Comparison of ENCODE assay signal across 1 cellular context in genomic region chr2:32627901-32628645, GRCh38.
A peak's percentile ranks its signal among the peaks of the same experiment; 100 is the strongest.
TF ChIP-seq lines count a peak whose summit lies in the region.

Gene TTC27 (plus strand): TSS chr2:32628050. CDS start chr2:32628293, 243 bp downstream.

TF ChIP-seq in HepG2, 621 proteins besides CTCF, POLR2A, EP300 and RAD21 (continued from another document and continues in another):
- TF ChIP-seq TFDP1 (CRISPR knock-in tag; IDR thresholded peaks at IDR 0.05; ENCODE audit: borderline replicate concordance) (peak; percentile 38; the same call in 1 of the 2 replicates), PHF21A (CRISPR knock-in tag; IDR thresholded peaks at IDR 0.05) (peak; percentile 65; the same call in 1 of the 2 replicates), MBD4 (IDR thresholded peaks at IDR 0.05; ENCODE audit: borderline replicate concordance, low read length) (no peak), ZSCAN29 (CRISPR knock-in tag; conservative IDR thresholded peaks at IDR 0.05) (no peak), AGO2 (optimal IDR thresholded peaks at IDR 0.05; ENCODE audit: low read depth, low read length) (peak; percentile 25), NFE2L1 (CRISPR knock-in tag; IDR thresholded peaks at IDR 0.05; ENCODE audit: borderline replicate concordance) (no peak), LRRFIP1 (CRISPR knock-in tag; conservative IDR thresholded peaks at IDR 0.05) (no peak), ZBTB7B (CRISPR knock-in tag; IDR thresholded peaks at IDR 0.05) (peak; percentile 75; the same call in 1 of the 2 replicates), ONECUT2 (CRISPR knock-in tag; IDR thresholded peaks at IDR 0.05) (no peak), MXI1 (IDR thresholded peaks at IDR 0.05; ENCODE audit: borderline replicate concordance, low read depth, low read length) (peak; percentile 100), CSRNP2 (CRISPR knock-in tag; conservative IDR thresholded peaks at IDR 0.05; ENCODE audit: low read depth) (no peak), MAX (IDR thresholded peaks at IDR 0.05) (peak; percentile 99), FOSL1 (CRISPR knock-in tag; IDR thresholded peaks at IDR 0.05; ENCODE audit: borderline replicate concordance) (no peak), KLF16 (CRISPR knock-in tag; IDR thresholded peaks at IDR 0.05) (peak in 1 of 2 experiments; percentile 83; a peak in 1 of 4 replicates), SPEN (CRISPR knock-in tag; IDR thresholded peaks at IDR 0.05; ENCODE audit: low read depth) (peak; percentile 44; the same call in 1 of the 2 replicates), NR2F6 (IDR thresholded peaks at IDR 0.05) (no peak), NR2F6 (CRISPR knock-in tag; IDR thresholded peaks at IDR 0.05) (no peak), ZNF383 (CRISPR knock-in tag; IDR thresholded peaks at IDR 0.05; ENCODE audit: borderline replicate concordance) (no peak), FOXA1 (IDR thresholded peaks at IDR 0.05) (no peak), FOXA1 (CRISPR knock-in tag; IDR thresholded peaks at IDR 0.05) (no peak; the same call in 1 of the 2 replicates), DBP (CRISPR knock-in tag; IDR thresholded peaks at IDR 0.05; ENCODE audit: not compliant biosample characterization) (peak; percentile 30), MEF2D (CRISPR knock-in tag; IDR thresholded peaks at IDR 0.05) (no peak; the same call in 1 of the 2 replicates), FOXP4 (CRISPR knock-in tag; IDR thresholded peaks at IDR 0.05) (no peak), REST (IDR thresholded peaks at IDR 0.05; ENCODE audit: borderline replicate concordance in 1 of 2, low read depth in 1 of 2, low read length in 2 of 2) (no peak), RXRA (CRISPR knock-in tag; IDR thresholded peaks at IDR 0.05) (peak; percentile 79; the same call in 1 of the 2 replicates), SRSF9 (IDR thresholded peaks at IDR 0.05; ENCODE audit: borderline replicate concordance, insufficient read depth, low read depth, low read length, poor library complexity, severe bottlenecking) (no peak), MTERF4 (CRISPR knock-in tag; IDR thresholded peaks at IDR 0.05) (no peak), ZSCAN5A (CRISPR knock-in tag; IDR thresholded peaks at IDR 0.05; ENCODE audit: borderline replicate concordance) (no peak), ZFP36 (IDR thresholded peaks at IDR 0.05; ENCODE audit: borderline replicate concordance, low read depth, low read length, partially characterized antibody) (no peak), SMARCE1 (IDR thresholded peaks at IDR 0.05; ENCODE audit: borderline replicate concordance) (no peak), ZBTB14 (CRISPR knock-in tag; IDR thresholded peaks at IDR 0.05) (no peak), MAF1 (CRISPR knock-in tag; IDR thresholded peaks at IDR 0.05; ENCODE audit: borderline replicate concordance) (no peak; the same call in 1 of the 2 replicates), ZBTB3 (CRISPR knock-in tag; IDR thresholded peaks at IDR 0.05; ENCODE audit: borderline replicate concordance, low read depth) (no peak), ZNF749 (CRISPR knock-in tag; IDR thresholded peaks at IDR 0.05; ENCODE audit: borderline replicate concordance) (no peak), NCOR1 (IDR thresholded peaks at IDR 0.05; ENCODE audit: borderline replicate concordance, low read length) (no peak), XBP1 (CRISPR knock-in tag; IDR thresholded peaks at IDR 0.05) (no peak), TAF15 (IDR thresholded peaks at IDR 0.05; ENCODE audit: low read depth, low read length, poor library complexity, severe bottlenecking) (no peak), ZNF230 (CRISPR knock-in tag; IDR thresholded peaks at IDR 0.05) (peak; percentile 75; the same call in 1 of the 2 replicates), GTF3A (CRISPR knock-in tag; conservative IDR thresholded peaks at IDR 0.05) (no peak), CAMTA2 (CRISPR knock-in tag; IDR thresholded peaks at IDR 0.05; ENCODE audit: borderline replicate concordance) (no peak), IKZF1 (IDR thresholded peaks at IDR 0.05) (no peak), SIX4 (CRISPR knock-in tag; IDR thresholded peaks at IDR 0.05) (peak; percentile 10; the same call in 1 of the 2 replicates), ZNF549 (CRISPR knock-in tag; IDR thresholded peaks at IDR 0.05) (no peak), TFDP2 (CRISPR knock-in tag; IDR thresholded peaks at IDR 0.05) (peak; percentile 42; the same call in 1 of the 2 replicates), U2AF1 (optimal IDR thresholded peaks at IDR 0.05; ENCODE audit: low read depth, low read length) (peak; percentile 68), ZFP62 (CRISPR knock-in tag; IDR thresholded peaks at IDR 0.05) (no peak), DNMT3B (CRISPR knock-in tag; conservative IDR thresholded peaks at IDR 0.05) (peak; percentile 88; the same call in 1 of the 2 replicates)
